ENCODE assay signal across 28 cellular contexts in the genomic region with DNA sequence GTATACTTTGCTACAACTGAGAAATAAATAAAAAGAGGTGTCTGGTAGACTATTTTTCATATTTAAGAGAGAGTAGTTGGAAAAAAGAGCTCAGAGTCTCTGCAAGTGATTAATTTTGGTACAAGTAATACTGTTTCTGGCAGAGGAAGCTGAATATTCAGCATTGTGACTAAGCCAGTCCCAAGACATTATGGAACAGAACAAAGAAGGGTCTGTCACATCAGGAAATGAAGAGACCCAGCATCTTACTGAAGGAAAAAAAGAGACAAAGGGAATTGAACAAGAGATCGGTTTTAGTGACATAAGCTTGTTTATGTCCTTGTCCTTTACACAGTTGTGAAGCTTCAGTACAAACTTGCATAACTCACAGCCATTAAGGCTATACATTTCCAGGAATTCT.
"Had no signal": no experiment of that assay in that cellular context is flagged by ENCODE, and none has a peak within 500 bp of the region (broad histone marks: within the 10 kb centered on the region; RNA-seq: fewer than 3 reads in every experiment).

No MANE protein-coding gene starts in this region.

- H3K27ac ChIP-seq: adrenal gland, body of pancreas, epithelial cell of prostate, esophagus squamous epithelium had no signal

- ATAC-seq: activated CD4-positive, alpha-beta T cell treated with anti-CD3 and anti-CD28 coated beads for 36 hours; activated CD8-positive, alpha-beta memory T cell treated with anti-CD3 and anti-CD28 coated beads, Interleukin-2, amount 10 ng/mL, durations not matched to agents 7 days and 5 days; activated CD8-positive, alpha-beta T cell treated with anti-CD3 and anti-CD28 coated beads, Interleukin-2, amount 10 ng/mL, durations not matched to agents 7 days and 5 days; activated naive CD8-positive, alpha-beta T cell treated with anti-CD3 and anti-CD28 coated beads, Interleukin-2, amount 50 U/mL, for 24 hours; body of pancreas; effector memory CD8-positive, alpha-beta T cell had no signal

- H3K4me1 ChIP-seq: adrenal gland, body of pancreas, esophagus squamous epithelium had no signal

- FAIRE-seq: colon had no signal

- DNase-seq: activated CD4-positive, alpha-beta memory T cell treated with anti-CD3 and anti-CD28 coated beads for 36 hours; activated CD4-positive, alpha-beta T cell treated with anti-CD3 and anti-CD28 coated beads for 36 hours; activated CD4-positive, alpha-beta T cell treated with anti-CD3 and anti-CD28 coated beads, Interleukin-2, amount 10 ng/mL, durations not matched to agents 24 days and 14 days; activated CD4-positive, CD25-positive, alpha-beta regulatory T cell; activated CD4-positive, CD25-positive, alpha-beta regulatory T cell treated with anti-CD3 and anti-CD28 coated beads, Interleukin-2, amount 50 U/mL, for 72 hours; activated CD8-positive, alpha-beta memory T cell treated with anti-CD3 and anti-CD28 coated beads, Interleukin-2, amount 10 ng/mL, durations not matched to agents 7 days and 5 days; activated CD8-positive, alpha-beta memory T cell treated with anti-CD3 and anti-CD28 coated beads, Interleukin-2, amount 50 U/mL, for 4 hours; activated CD8-positive, alpha-beta T cell treated with anti-CD3 and anti-CD28 coated beads, Interleukin-2, amount 10 ng/mL, durations not matched to agents 7 days and 5 days; activated effector memory CD4-positive, alpha-beta T cell treated with anti-CD3 and anti-CD28 coated beads, Interleukin-2, amount 50 U/mL, for 16 hours; activated naive CD4-positive, alpha-beta T cell treated with anti-CD3 and anti-CD28 coated beads for 36 hours; activated naive CD8-positive, alpha-beta T cell treated with anti-CD3 and anti-CD28 coated beads for 36 hours; activated naive CD8-positive, alpha-beta T cell treated with anti-CD3 and anti-CD28 coated beads, Interleukin-2, amount 50 U/mL, for 24 hours; activated T-cell treated with anti-CD3 and anti-CD28 coated beads, Interleukin-2, amount 50 U/mL, for 1 hour; activated T-cell treated with anti-CD3 and anti-CD28 coated beads, Interleukin-2, amount 50 U/mL, for 48 hours; adrenal gland; amygdala; aorta; body of pancreas; caudate nucleus; cortex of kidney; dermis blood vessel endothelial cell; effector CD4-positive, alpha-beta T cell; effector memory CD8-positive, alpha-beta T cell; esophagus squamous epithelium; head of caudate nucleus; T-helper 2 cell had no signal

- H3K9me3 ChIP-seq: adrenal gland, body of pancreas, esophagus squamous epithelium had no signal

- H3K4me3 ChIP-seq: adrenal gland, body of pancreas, esophagus squamous epithelium had no signal

- H3K36me3 ChIP-seq: adrenal gland, esophagus squamous epithelium had no signal

- H3K27me3 ChIP-seq: adrenal gland, body of pancreas, esophagus squamous epithelium had no signal
